ENCODE assay signal across 1 cellular context in the genomic region with DNA sequence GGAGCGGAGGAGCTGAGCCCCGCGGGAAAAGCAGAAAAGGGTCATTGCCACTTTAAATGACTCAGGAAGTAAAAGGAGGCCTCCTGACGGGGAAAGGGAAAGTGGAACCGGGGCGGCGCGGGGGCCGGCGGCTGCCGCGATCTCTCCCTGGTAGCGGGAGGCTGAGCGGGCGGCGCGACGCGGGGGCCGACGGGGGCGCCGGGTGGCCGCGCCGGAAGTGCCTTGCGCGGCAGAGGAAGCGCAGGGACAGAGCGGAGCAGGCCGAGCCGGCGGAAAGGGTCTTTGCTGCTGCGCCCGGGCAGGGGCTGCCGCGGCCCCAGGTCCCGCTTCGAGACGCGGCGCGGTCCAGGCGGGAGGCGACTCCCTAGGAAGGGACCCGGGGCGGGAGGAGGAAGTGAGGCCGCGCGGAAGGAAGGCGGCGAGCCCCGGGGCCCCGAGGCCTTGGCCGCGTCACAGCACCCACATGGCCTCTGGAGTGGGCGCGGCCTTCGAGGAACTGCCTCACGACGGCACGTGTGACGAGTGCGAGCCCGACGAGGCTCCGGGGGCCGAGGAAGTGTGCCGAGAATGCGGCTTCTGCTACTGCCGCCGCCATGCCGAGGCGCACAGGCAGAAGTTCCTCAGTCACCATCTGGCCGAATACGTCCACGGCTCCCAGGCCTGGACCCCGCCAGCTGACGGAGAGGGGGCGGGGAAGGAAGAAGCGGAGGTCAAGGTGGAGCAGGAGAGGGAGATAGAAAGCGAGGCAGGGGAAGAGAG.
TF ChIP-seq lines count a peak whose summit lies in the region.

A gene with protein sequence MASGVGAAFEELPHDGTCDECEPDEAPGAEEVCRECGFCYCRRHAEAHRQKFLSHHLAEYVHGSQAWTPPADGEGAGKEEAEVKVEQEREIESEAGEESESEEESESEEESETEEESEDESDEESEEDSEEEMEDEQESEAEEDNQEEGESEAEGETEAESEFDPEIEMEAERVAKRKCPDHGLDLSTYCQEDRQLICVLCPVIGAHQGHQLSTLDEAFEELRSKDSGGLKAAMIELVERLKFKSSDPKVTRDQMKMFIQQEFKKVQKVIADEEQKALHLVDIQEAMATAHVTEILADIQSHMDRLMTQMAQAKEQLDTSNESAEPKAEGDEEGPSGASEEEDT (plus strand): TSS at position 127 of the 759 bp plus-strand sequence. CDS start 337 bp downstream, at position 464.

TF ChIP-seq in HepG2, 621 proteins besides CTCF, POLR2A, EP300 and RAD21 (continued from another document and continues in another):
- TF ChIP-seq, protein P1, sequence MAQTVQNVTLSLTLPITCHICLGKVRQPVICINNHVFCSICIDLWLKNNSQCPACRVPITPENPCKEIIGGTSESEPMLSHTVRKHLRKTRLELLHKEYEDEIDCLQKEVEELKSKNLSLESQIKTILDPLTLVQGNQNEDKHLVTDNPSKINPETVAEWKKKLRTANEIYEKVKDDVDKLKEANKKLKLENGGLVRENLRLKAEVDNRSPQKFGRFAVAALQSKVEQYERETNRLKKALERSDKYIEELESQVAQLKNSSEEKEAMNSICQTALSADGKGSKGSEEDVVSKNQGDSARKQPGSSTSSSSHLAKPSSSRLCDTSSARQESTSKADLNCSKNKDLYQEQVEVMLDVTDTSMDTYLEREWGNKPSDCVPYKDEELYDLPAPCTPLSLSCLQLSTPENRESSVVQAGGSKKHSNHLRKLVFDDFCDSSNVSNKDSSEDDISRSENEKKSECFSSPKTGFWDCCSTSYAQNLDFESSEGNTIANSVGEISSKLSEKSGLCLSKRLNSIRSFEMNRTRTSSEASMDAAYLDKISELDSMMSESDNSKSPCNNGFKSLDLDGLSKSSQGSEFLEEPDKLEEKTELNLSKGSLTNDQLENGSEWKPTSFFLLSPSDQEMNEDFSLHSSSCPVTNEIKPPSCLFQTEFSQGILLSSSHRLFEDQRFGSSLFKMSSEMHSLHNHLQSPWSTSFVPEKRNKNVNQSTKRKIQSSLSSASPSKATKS (CRISPR knock-in tag; IDR thresholded peaks at IDR 0.05), result peak; percentile 68; the same call in 1 of the 2 replicates
- peak; percentile 87 for TF ChIP-seq ZNF329 (CRISPR knock-in tag; IDR thresholded peaks at IDR 0.05; ENCODE audit: low read depth)
- no peak for TF ChIP-seq RBM22 (optimal IDR thresholded peaks at IDR 0.05; ENCODE audit: low read length)
- TF ChIP-seq ZNF331 (CRISPR knock-in tag; IDR thresholded peaks at IDR 0.05), result peak; percentile 84; the same call in 1 of the 2 replicates
- TF ChIP-seq GTF2F1 (IDR thresholded peaks at IDR 0.05; ENCODE audit: low read length), result no peak
- TF ChIP-seq ZSCAN22 (CRISPR knock-in tag; IDR thresholded peaks at IDR 0.05), result peak; percentile 87
- TF ChIP-seq, protein P2, sequence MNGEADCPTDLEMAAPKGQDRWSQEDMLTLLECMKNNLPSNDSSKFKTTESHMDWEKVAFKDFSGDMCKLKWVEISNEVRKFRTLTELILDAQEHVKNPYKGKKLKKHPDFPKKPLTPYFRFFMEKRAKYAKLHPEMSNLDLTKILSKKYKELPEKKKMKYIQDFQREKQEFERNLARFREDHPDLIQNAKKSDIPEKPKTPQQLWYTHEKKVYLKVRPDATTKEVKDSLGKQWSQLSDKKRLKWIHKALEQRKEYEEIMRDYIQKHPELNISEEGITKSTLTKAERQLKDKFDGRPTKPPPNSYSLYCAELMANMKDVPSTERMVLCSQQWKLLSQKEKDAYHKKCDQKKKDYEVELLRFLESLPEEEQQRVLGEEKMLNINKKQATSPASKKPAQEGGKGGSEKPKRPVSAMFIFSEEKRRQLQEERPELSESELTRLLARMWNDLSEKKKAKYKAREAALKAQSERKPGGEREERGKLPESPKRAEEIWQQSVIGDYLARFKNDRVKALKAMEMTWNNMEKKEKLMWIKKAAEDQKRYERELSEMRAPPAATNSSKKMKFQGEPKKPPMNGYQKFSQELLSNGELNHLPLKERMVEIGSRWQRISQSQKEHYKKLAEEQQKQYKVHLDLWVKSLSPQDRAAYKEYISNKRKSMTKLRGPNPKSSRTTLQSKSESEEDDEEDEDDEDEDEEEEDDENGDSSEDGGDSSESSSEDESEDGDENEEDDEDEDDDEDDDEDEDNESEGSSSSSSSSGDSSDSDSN (CRISPR knock-in tag; IDR thresholded peaks at IDR 0.05), result peak; percentile 80
- TF ChIP-seq FOXM1 (CRISPR knock-in tag; IDR thresholded peaks at IDR 0.05), result peak; percentile 90
- peak; percentile 93 for TF ChIP-seq PAWR (CRISPR knock-in tag; IDR thresholded peaks at IDR 0.05; ENCODE audit: borderline replicate concordance)
- TF ChIP-seq ZNF205 (CRISPR knock-in tag; IDR thresholded peaks at IDR 0.05), result peak; percentile 78
- TF ChIP-seq, protein P3, sequence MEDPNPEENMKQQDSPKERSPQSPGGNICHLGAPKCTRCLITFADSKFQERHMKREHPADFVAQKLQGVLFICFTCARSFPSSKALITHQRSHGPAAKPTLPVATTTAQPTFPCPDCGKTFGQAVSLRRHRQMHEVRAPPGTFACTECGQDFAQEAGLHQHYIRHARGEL (CRISPR knock-in tag; IDR thresholded peaks at IDR 0.05), result peak; percentile 90; the same call in 1 of the 2 replicates
- TF ChIP-seq, protein P4, sequence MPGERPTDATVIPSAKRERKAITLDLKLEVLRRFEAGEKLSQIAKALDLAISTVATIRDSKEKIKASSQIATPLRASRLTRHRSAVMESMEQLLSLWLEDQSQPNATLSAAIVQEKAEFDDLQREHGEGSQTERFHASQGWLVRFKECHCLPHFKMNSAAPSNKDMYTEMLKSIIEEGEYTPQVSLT (CRISPR knock-in tag; IDR thresholded peaks at IDR 0.05; ENCODE audit: borderline replicate concordance, low read depth), result peak; percentile 93; the same call in 1 of the 2 replicates
- peak; percentile 47 for TF ChIP-seq ZMYM3 (CRISPR knock-in tag; IDR thresholded peaks at IDR 0.05)
- no peak for TF ChIP-seq ZNF383 (CRISPR knock-in tag; IDR thresholded peaks at IDR 0.05; ENCODE audit: borderline replicate concordance)
- peak; percentile 91 for TF ChIP-seq SAFB2 (CRISPR knock-in tag; IDR thresholded peaks at IDR 0.05; ENCODE audit: borderline replicate concordance, low read depth)
- no peak for TF ChIP-seq NCOA1 (CRISPR knock-in tag; IDR thresholded peaks at IDR 0.05)
- TF ChIP-seq PCBP1 (IDR thresholded peaks at IDR 0.05; ENCODE audit: borderline replicate concordance, low read depth, low read length), result no peak
- TF ChIP-seq, protein P5, sequence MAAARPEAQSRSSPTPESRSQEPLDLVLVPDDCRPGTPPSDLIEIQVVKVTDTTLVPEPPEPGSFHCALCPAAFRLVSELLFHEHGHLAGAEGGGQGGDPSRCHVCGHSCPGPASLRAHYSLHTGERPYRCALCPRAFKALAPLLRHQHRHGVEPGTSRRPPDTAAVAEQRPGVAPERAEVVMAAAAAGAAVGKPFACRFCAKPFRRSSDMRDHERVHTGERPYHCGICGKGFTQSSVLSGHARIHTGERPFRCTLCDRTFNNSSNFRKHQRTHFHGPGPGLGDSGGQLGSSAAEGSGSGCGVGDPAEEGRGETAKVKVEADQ (CRISPR knock-in tag; IDR thresholded peaks at IDR 0.05; ENCODE audit: borderline replicate concordance), result peak; percentile 93; the same call in 1 of the 2 replicates
- TF ChIP-seq ARNT2 (CRISPR knock-in tag; IDR thresholded peaks at IDR 0.05; ENCODE audit: low read depth), result peak; percentile 99
- TF ChIP-seq, protein P6, sequence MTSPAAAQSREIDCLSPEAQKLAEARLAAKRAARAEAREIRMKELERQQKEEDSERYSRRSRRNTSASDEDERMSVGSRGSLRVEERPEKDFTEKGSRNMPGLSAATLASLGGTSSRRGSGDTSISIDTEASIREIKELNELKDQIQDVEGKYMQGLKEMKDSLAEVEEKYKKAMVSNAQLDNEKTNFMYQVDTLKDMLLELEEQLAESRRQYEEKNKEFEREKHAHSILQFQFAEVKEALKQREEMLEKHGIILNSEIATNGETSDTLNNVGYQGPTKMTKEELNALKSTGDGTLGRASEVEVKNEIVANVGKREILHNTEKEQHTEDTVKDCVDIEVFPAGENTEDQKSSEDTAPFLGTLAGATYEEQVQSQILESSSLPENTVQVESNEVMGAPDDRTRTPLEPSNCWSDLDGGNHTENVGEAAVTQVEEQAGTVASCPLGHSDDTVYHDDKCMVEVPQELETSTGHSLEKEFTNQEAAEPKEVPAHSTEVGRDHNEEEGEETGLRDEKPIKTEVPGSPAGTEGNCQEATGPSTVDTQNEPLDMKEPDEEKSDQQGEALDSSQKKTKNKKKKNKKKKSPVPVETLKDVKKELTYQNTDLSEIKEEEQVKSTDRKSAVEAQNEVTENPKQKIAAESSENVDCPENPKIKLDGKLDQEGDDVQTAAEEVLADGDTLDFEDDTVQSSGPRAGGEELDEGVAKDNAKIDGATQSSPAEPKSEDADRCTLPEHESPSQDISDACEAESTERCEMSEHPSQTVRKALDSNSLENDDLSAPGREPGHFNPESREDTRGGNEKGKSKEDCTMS (CRISPR knock-in tag; conservative IDR thresholded peaks at IDR 0.05), result no peak
- no peak for TF ChIP-seq THYN1 (CRISPR knock-in tag; IDR thresholded peaks at IDR 0.05; ENCODE audit: borderline replicate concordance, low read depth)
- TF ChIP-seq SOX13 (IDR thresholded peaks at IDR 0.05), result no peak
- TF ChIP-seq SOX13 (CRISPR knock-in tag; conservative IDR thresholded peaks at IDR 0.05 in 1 of 2, IDR thresholded peaks at IDR 0.05 in 1 of 2), result no peak
- TF ChIP-seq ADNP (CRISPR knock-in tag; IDR thresholded peaks at IDR 0.05), result peak; percentile 38; the same call in 1 of the 2 replicates
- TF ChIP-seq ZNF234 (CRISPR knock-in tag; conservative IDR thresholded peaks at IDR 0.05), result peak; percentile 86; the same call in 1 of the 2 replicates
- TF ChIP-seq, protein P7, sequence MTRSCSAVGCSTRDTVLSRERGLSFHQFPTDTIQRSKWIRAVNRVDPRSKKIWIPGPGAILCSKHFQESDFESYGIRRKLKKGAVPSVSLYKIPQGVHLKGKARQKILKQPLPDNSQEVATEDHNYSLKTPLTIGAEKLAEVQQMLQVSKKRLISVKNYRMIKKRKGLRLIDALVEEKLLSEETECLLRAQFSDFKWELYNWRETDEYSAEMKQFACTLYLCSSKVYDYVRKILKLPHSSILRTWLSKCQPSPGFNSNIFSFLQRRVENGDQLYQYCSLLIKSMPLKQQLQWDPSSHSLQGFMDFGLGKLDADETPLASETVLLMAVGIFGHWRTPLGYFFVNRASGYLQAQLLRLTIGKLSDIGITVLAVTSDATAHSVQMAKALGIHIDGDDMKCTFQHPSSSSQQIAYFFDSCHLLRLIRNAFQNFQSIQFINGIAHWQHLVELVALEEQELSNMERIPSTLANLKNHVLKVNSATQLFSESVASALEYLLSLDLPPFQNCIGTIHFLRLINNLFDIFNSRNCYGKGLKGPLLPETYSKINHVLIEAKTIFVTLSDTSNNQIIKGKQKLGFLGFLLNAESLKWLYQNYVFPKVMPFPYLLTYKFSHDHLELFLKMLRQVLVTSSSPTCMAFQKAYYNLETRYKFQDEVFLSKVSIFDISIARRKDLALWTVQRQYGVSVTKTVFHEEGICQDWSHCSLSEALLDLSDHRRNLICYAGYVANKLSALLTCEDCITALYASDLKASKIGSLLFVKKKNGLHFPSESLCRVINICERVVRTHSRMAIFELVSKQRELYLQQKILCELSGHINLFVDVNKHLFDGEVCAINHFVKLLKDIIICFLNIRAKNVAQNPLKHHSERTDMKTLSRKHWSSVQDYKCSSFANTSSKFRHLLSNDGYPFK (CRISPR knock-in tag; IDR thresholded peaks at IDR 0.05; ENCODE audit: borderline replicate concordance), result peak; percentile 88
- peak; percentile 96 for TF ChIP-seq REL (CRISPR knock-in tag; conservative IDR thresholded peaks at IDR 0.05)
- no peak for TF ChIP-seq ZNF292 (CRISPR knock-in tag; IDR thresholded peaks at IDR 0.05; ENCODE audit: borderline replicate concordance, low read depth)
- TF ChIP-seq NRL (CRISPR knock-in tag; IDR thresholded peaks at IDR 0.05; ENCODE audit: borderline replicate concordance), result peak; percentile 98
- TF ChIP-seq NFKB2 (CRISPR knock-in tag; IDR thresholded peaks at IDR 0.05; ENCODE audit: borderline replicate concordance), result peak; percentile 99
- TF ChIP-seq ZBTB8A (CRISPR knock-in tag; IDR thresholded peaks at IDR 0.05; ENCODE audit: borderline replicate concordance, low read depth), result peak; percentile 91
- TF ChIP-seq, protein P8, sequence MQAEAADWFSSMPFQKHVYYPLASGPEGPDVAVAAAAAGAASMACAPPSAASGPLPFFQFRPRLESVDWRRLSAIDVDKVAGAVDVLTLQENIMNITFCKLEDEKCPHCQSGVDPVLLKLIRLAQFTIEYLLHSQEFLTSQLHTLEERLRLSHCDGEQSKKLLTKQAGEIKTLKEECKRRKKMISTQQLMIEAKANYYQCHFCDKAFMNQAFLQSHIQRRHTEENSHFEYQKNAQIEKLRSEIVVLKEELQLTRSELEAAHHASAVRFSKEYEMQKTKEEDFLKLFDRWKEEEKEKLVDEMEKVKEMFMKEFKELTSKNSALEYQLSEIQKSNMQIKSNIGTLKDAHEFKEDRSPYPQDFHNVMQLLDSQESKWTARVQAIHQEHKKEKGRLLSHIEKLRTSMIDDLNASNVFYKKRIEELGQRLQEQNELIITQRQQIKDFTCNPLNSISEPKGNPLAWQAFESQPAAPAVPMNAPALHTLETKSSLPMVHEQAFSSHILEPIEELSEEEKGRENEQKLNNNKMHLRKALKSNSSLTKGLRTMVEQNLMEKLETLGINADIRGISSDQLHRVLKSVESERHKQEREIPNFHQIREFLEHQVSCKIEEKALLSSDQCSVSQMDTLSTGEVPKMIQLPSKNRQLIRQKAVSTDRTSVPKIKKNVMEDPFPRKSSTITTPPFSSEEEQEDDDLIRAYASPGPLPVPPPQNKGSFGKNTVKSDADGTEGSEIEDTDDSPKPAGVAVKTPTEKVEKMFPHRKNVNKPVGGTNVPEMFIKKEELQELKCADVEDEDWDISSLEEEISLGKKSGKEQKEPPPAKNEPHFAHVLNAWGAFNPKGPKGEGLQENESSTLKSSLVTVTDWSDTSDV (CRISPR knock-in tag; IDR thresholded peaks at IDR 0.05), result peak; percentile 99
- peak; percentile 98; the same call in 1 of the 2 replicates for TF ChIP-seq ZNF138 (CRISPR knock-in tag; IDR thresholded peaks at IDR 0.05; ENCODE audit: low read depth)
- TF ChIP-seq MAFF (IDR thresholded peaks at IDR 0.05; ENCODE audit: low read depth, low read length), result no peak
- TF ChIP-seq, protein P9, sequence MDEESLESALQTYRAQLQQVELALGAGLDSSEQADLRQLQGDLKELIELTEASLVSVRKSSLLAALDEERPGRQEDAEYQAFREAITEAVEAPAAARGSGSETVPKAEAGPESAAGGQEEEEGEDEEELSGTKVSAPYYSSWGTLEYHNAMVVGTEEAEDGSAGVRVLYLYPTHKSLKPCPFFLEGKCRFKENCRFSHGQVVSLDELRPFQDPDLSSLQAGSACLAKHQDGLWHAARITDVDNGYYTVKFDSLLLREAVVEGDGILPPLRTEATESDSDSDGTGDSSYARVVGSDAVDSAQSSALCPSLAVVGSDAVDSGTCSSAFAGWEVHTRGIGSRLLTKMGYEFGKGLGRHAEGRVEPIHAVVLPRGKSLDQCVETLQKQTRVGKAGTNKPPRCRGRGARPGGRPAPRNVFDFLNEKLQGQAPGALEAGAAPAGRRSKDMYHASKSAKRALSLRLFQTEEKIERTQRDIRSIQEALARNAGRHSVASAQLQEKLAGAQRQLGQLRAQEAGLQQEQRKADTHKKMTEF (CRISPR knock-in tag; IDR thresholded peaks at IDR 0.05), result peak; percentile 77; the same call in 1 of the 2 replicates
- TF ChIP-seq NFYC (CRISPR knock-in tag; IDR thresholded peaks at IDR 0.05), result peak; percentile 56
- peak; percentile 100 for TF ChIP-seq ZNF891 (CRISPR knock-in tag; IDR thresholded peaks at IDR 0.05)
- no peak; the same call in 1 of the 2 replicates for TF ChIP-seq MAFG (CRISPR knock-in tag; IDR thresholded peaks at IDR 0.05)
- peak; percentile 96 for TF ChIP-seq EED (CRISPR knock-in tag; IDR thresholded peaks at IDR 0.05)
- TF ChIP-seq CEBPG (CRISPR knock-in tag; IDR thresholded peaks at IDR 0.05), result no peak
- peak; percentile 85; the same call in 1 of the 2 replicates for TF ChIP-seq ZC3H4 (CRISPR knock-in tag; IDR thresholded peaks at IDR 0.05; ENCODE audit: borderline replicate concordance)
- 0 out of 2 replicates have a peak, but pooled peaks have one; percentile 13 for TF ChIP-seq MAZ (IDR thresholded peaks at IDR 0.05; ENCODE audit: borderline replicate concordance, low read depth, low read length)
- TF ChIP-seq MAZ (CRISPR knock-in tag; IDR thresholded peaks at IDR 0.05; ENCODE audit: low read depth), result no peak
